14 cellular contexts compared by ENCODE assay signal in the genomic region with DNA sequence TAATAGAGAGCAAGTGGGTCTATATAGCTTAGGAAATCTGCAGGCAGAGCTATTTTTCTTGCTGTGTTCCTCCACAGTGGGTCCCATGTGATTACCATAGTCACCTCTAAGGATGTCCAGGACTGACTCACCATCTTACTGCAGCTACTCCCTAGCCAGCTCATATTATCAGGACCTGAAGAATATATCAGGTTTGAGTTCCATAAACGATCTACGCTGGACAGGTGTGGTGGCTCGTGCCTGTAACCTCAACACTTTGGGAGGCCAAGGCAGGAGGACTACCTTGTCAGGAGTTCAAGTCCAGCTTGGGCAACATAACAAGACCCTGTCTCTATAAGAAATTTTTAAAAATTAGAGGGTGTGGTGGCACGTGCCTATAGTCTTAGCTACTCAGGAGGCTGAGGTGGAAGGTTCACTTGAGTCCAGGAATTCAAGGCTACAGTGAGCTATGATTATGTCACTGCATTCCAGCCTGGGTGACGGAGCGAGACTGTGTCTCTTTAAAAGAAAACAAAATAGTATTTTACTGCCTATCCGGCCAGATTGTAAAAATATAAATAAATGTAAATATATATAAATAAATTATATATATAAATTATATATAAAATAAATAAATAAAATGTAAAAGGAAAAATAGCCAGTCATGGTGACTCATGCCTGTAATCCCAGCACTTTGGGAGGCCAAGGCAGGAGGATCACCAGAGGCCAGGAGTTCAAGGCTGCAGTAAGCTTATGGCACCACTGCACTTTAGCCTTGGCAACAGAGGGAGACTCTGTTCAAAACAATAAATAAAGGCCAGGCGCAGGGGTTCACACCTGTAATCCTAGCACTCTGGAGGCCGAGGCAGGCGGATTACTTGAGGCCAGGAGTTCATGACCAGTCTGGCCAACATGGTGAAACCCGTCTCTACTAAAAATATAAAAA. TPM values are rescaled to one million over a fixed set of nuclear protein-coding genes. Genes with fewer than 3 reads are reported as not detected.
DNase-seq lines count a peak whose midpoint lies in the region; ATAC-seq and TF ChIP-seq lines count a peak whose summit lies in the region.
"Had no signal": no experiment of that assay in that cellular context is flagged by ENCODE, and none has a peak within 500 bp of the region (broad histone marks: within the 10 kb centered on the region; RNA-seq: fewer than 3 reads in every experiment).

No MANE protein-coding gene starts in this region.

- H3K4me3 ChIP-seq in BLaER1 treated with 17β-estradiol and CSF1 and Interleukin-3, amounts not matched to agents 10 nM and 100 nM: no peak overlapping the region
- H3K4me3 ChIP-seq in brain microvascular endothelial cell (ENCODE audit: low read depth, low read length): no peak overlapping the region
- H3K4me3 ChIP-seq in mesendoderm (ENCODE audit: low read length): no peak overlapping the region
- H3K4me3 ChIP-seq: BLaER1, psoas muscle had no signal

- H3K4me1 Mint-ChIP-seq in activated naive CD8-positive, alpha-beta T cell treated with anti-CD3 and anti-CD28 coated beads for 36 hours: peaks cover 6% of the 10 kb centered on the region

- no peak overlapping the region for H3K18ac ChIP-seq in mesendoderm (ENCODE audit: low read length)

- H3K9me3 Mint-ChIP-seq in activated naive CD8-positive, alpha-beta T cell treated with anti-CD3 and anti-CD28 coated beads for 36 hours: no peaks in the 10 kb centered on the region

- no peak overlapping the region for H3K23ac ChIP-seq in mesendoderm (ENCODE audit: low read length)

- H3K9me3 ChIP-seq in BLaER1 treated with 17β-estradiol and CSF1 and Interleukin-3, amounts not matched to agents 10 nM and 100 nM (replicated peaks in 1 of 11): no peaks in the 10 kb centered on the region
- H3K9me3 ChIP-seq: BLaER1, psoas muscle had no signal

- no peak for TF ChIP-seq CTCF in brain microvascular endothelial cell (IDR thresholded peaks at IDR 0.05; ENCODE audit: low read depth, low read length, missing control alignments)

- no peak overlapping the region for H3K56ac ChIP-seq in mesendoderm (ENCODE audit: low read length)

- H4K20me1 ChIP-seq in BLaER1 treated with 17β-estradiol and CSF1 and Interleukin-3, amounts not matched to agents 10 nM and 100 nM: no peaks in the 10 kb centered on the region
- H4K20me1 ChIP-seq: BLaER1 had no signal

- no peaks in the 10 kb centered on the region for H3K79me2 ChIP-seq in mesendoderm (ENCODE audit: control insufficient read depth, insufficient read depth, low read length)

- H4K5ac ChIP-seq in mesendoderm (ENCODE audit: low read length): no peak overlapping the region

- no peaks in the 10 kb centered on the region for H3K36me3 Mint-ChIP-seq in activated naive CD8-positive, alpha-beta T cell treated with anti-CD3 and anti-CD28 coated beads for 36 hours

- DNase-seq in M059J (ENCODE audit: low read depth) (peak; percentile 51), brain microvascular endothelial cell (peak; percentile 56), mesendoderm (no peak), T-helper 1 cell (no peak)
- no peak for DNase-seq in activated naive CD8-positive, alpha-beta T cell treated with anti-CD3 and anti-CD28 coated beads for 36 hours
- DNase-seq: activated CD4-positive, CD25-positive, alpha-beta regulatory T cell treated with anti-CD3 and anti-CD28 coated beads, Interleukin-2, amount 50 U/mL, for 72 hours; DND-41; psoas muscle; stimulated activated CD4-positive, alpha-beta T cell treated with anti-CD3 and anti-CD28 coated beads, Interleukin-2, amount 100 ng/mL, for 24 hours had no signal

- H2BK120ac ChIP-seq in mesendoderm (ENCODE audit: low read depth, low read length): no peak overlapping the region

- H3K4ac ChIP-seq in mesendoderm (ENCODE audit: low read depth, low read length): peak overlapping the region; percentile 37

- no peaks in the 10 kb centered on the region for H3K36me3 ChIP-seq in BLaER1 treated with 17β-estradiol and CSF1 and Interleukin-3, amounts not matched to agents 10 nM and 100 nM
- H3K36me3 ChIP-seq in brain microvascular endothelial cell (replicated peaks): no peaks in the 10 kb centered on the region
- no peaks in the 10 kb centered on the region for H3K36me3 ChIP-seq in mesendoderm (ENCODE audit: control insufficient read depth, insufficient read depth, low read length)
- H3K36me3 ChIP-seq: BLaER1 had no signal

- peaks cover 20 to 27% (median 25%) of the 10 kb centered on the region in 10 experiments for H3K4me1 ChIP-seq in BLaER1 treated with 17β-estradiol and CSF1 and Interleukin-3, amounts not matched to agents 10 nM and 100 nM
- no peaks in the 10 kb centered on the region for H3K4me1 ChIP-seq in mesendoderm (ENCODE audit: control insufficient read depth, low read depth, low read length)
- H3K4me1 ChIP-seq: psoas muscle had no signal

- no peaks in the 10 kb centered on the region for H3K79me1 ChIP-seq in mesendoderm (ENCODE audit: low read length)

- no peak overlapping the region for H2BK15ac ChIP-seq in mesendoderm (replicated peaks; ENCODE audit: low read depth)

- no peak overlapping the region for H2BK5ac ChIP-seq in mesendoderm (ENCODE audit: low read length)

- H3K27ac Mint-ChIP-seq in activated naive CD8-positive, alpha-beta T cell treated with anti-CD3 and anti-CD28 coated beads for 36 hours: no peak overlapping the region

- in situ Hi-C loops in brain microvascular endothelial cell (cut with HindIII; ENCODE audit: low pct_ligation_motif_present, low sequenced_read_pairs): no loop called here

- H3K27me3 Mint-ChIP-seq in activated naive CD8-positive, alpha-beta T cell treated with anti-CD3 and anti-CD28 coated beads for 36 hours: no peaks in the 10 kb centered on the region

- no CpG with 5 or more reads among the region's 11 CpGs for WGBS in mesendoderm (ENCODE audit: extremely low coverage, insufficient coverage, low lambda C conversion rate)

- ATAC-seq in HG02571 (IDR thresholded peaks at IDR 0.05; ENCODE audit: unreplicated experiment): no peak
- no peak for ATAC-seq in GM18519 (IDR thresholded peaks at IDR 0.05; ENCODE audit: low FRiP score, unreplicated experiment)
- ATAC-seq: psoas muscle had no signal

- H3K4me3 Mint-ChIP-seq in activated naive CD8-positive, alpha-beta T cell treated with anti-CD3 and anti-CD28 coated beads for 36 hours: no peak overlapping the region

- H3K9ac ChIP-seq in BLaER1 treated with 17β-estradiol and CSF1 and Interleukin-3, amounts not matched to agents 10 nM and 100 nM: peak overlapping the region in 5 of 11 experiments; percentile 5 to 72 (median 55); a peak in 6 of 22 replicates
- no peak overlapping the region for H3K9ac ChIP-seq in mesendoderm (ENCODE audit: low read length)

- no peaks in the 10 kb centered on the region for H3K27me3 ChIP-seq in BLaER1 treated with 17β-estradiol and CSF1 and Interleukin-3, amounts not matched to agents 10 nM and 100 nM
- no peaks in the 10 kb centered on the region for H3K27me3 ChIP-seq in brain microvascular endothelial cell (replicated peaks)
- no peaks in the 10 kb centered on the region for H3K27me3 ChIP-seq in mesendoderm (ENCODE audit: insufficient read depth, low read length, poor library complexity)
- H3K27me3 ChIP-seq: BLaER1 had no signal

- H3K4me2 ChIP-seq in BLaER1 treated with 17β-estradiol and CSF1 and Interleukin-3, amounts not matched to agents 10 nM and 100 nM: peak overlapping the region in 5 of 11 experiments; percentile 18 to 67 (median 54); a peak in 6 of 22 replicates
- no peak overlapping the region for H3K4me2 ChIP-seq in mesendoderm (ENCODE audit: low read length)

- H3K27ac ChIP-seq in BLaER1 treated with 17β-estradiol and CSF1 and Interleukin-3, amounts not matched to agents 10 nM and 100 nM: peak overlapping the region in 8 of 11 experiments; percentile 69 to 88 (median 78); a peak in 15 of 22 replicates
- H3K27ac ChIP-seq in brain microvascular endothelial cell (no peak overlapping the region), mesendoderm (ENCODE audit: low read depth, low read length) (no peak overlapping the region)
- H3K27ac ChIP-seq: psoas muscle had no signal

- no peak overlapping the region for H2AK5ac ChIP-seq in mesendoderm (ENCODE audit: low read length)

- H4K8ac ChIP-seq in mesendoderm (ENCODE audit: low read depth, low read length): no peak overlapping the region

RNA-seq across cellular contexts. Expression of gene SPRYD4, which starts 6.9 kb away (rescaled TPM):
- total RNA-seq in M059J (2014; rRNA removed; shearing (Covaris generic)): 1.3 and 1.4 TPM in 2 replicates
- polyA plus RNA-seq in mesendoderm (2013, experiment 1 of 2): 2.9 TPM
- polyA plus RNA-seq in mesendoderm (2013, experiment 2 of 2): 2.8 TPM
- 1 to 10 TPM; 3.4 TPM for total RNA-seq in activated naive CD8-positive, alpha-beta T cell treated with anti-CD3 and anti-CD28 coated beads for 36 hours

RNA-seq across cellular contexts. Expression of gene MIP, which starts 7.0 kb away (rescaled TPM):
- 0.15 TPM in 1 of 2 replicates, not detected in the other for total RNA-seq in M059J (2014; rRNA removed; shearing (Covaris generic))
- polyA plus RNA-seq in mesendoderm (2013, experiment 1 of 2): 0.06 TPM
- polyA plus RNA-seq in mesendoderm (2013, experiment 2 of 2): 0.06 TPM
- total RNA-seq in activated naive CD8-positive, alpha-beta T cell treated with anti-CD3 and anti-CD28 coated beads for 36 hours: not detected
- total RNA-seq: psoas muscle, ureter had no signal

RNA-seq across cellular contexts. Expression of gene TIMELESS, which starts 12.3 kb away (rescaled TPM):
- total RNA-seq in M059J (2014; rRNA removed; shearing (Covaris generic)): 6.5 and 11.9 TPM in 2 replicates
- 38.5 TPM for polyA plus RNA-seq in mesendoderm (2013, experiment 1 of 2)
- polyA plus RNA-seq in mesendoderm (2013, experiment 2 of 2): 38.7 TPM
- total RNA-seq in activated naive CD8-positive, alpha-beta T cell treated with anti-CD3 and anti-CD28 coated beads for 36 hours: 10 to 100 TPM; 57.6 to 59.8 TPM

RNA-seq across cellular contexts. Expression of gene GLS2, which starts 26.5 kb away (rescaled TPM):
- total RNA-seq in M059J (2014; rRNA removed; shearing (Covaris generic)): 0.32 TPM in 1 of 2 replicates, not detected in the other
- polyA plus RNA-seq in mesendoderm (2013, experiment 1 of 2): 1.4 TPM
- polyA plus RNA-seq in mesendoderm (2013, experiment 2 of 2): 1.7 TPM
- total RNA-seq in activated naive CD8-positive, alpha-beta T cell treated with anti-CD3 and anti-CD28 coated beads for 36 hours: 1 to 10 TPM; 4.7 to 5.4 TPM

Comparison
In these comparisons a context has a peak if more than half of its experiments do, and no peak if none do; other contexts are left out.
1. H3K27ac ChIP-seq: peak in BLaER1 treated with 17β-estradiol and CSF1 and Interleukin-3, amounts not matched to agents 10 nM and 100 nM (8 of 11); none in brain microvascular endothelial cell (single experiment) and mesendoderm (single experiment).
2. DNase-seq: peak in M059J (single experiment) and brain microvascular endothelial cell (single experiment); none in mesendoderm (single experiment), activated naive CD8-positive, alpha-beta T cell treated with anti-CD3 and anti-CD28 coated beads for 36 hours (single experiment) and T-helper 1 cell (0 of 5).